Comparison of ENCODE assay signal across 21 cellular contexts in the genomic region with DNA sequence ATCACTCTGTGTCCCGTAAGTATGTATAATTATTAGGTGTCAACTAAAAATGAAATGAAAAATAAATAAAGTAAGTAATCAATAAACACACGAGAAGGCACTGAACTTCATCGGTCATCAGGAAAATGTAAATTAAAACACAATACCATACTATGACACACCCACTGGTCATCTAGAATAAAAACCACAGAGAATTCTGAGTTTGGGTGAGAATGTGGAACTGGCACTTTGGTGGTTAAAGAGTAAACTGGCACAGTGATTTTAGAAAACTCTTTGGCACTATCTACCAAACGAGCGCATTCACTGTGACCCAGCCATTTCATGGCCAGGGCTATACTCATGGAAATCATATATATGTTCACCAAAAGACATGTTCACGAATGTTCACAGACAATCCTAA.
DNase-seq lines count a peak whose midpoint lies in the region; ATAC-seq, FAIRE-seq and TF ChIP-seq lines count a peak whose summit lies in the region.
"Had no signal": no experiment of that assay in that cellular context is flagged by ENCODE, and none has a peak within 500 bp of the region (broad histone marks: within the 10 kb centered on the region; RNA-seq: fewer than 3 reads in every experiment).

No MANE protein-coding gene starts in this region.

- no peak for TF ChIP-seq CTCF in K562 (IDR thresholded peaks at IDR 0.05 in 2 of 3, conservative IDR thresholded peaks at IDR 0.05 in 1 of 3; ENCODE audit: insufficient read depth in 2 of 3, low read depth in 1 of 3, low read length in 3 of 3)

- H3K4me3 ChIP-seq in K562 = no peak overlapping the region
- H3K4me3 ChIP-seq: BLaER1 treated with 17β-estradiol and CSF1 and Interleukin-3, amounts not matched to agents 10 nM and 100 nM had no signal

- no peak overlapping the region for H3K9ac ChIP-seq in K562 (ENCODE audit: insufficient read depth in 1 of 2, low read depth in 2 of 2, low read length in 2 of 2)
- H3K9ac ChIP-seq: BLaER1 treated with 17β-estradiol and CSF1 and Interleukin-3, amounts not matched to agents 10 nM and 100 nM had no signal

- no peaks in the 10 kb centered on the region for H3K36me3 ChIP-seq in K562 (ENCODE audit: control insufficient read depth, insufficient read depth, low read length)
- H3K36me3 ChIP-seq: BLaER1 treated with 17β-estradiol and CSF1 and Interleukin-3, amounts not matched to agents 10 nM and 100 nM had no signal

- intact Hi-C loops in K562 (cut with micrococcal nuclease) = no loop called here

- H3K4me1 Mint-ChIP-seq in activated T-cell treated with anti-CD3 and anti-CD28 coated beads, Interleukin-2, amount 50 U/mL, for 72 hours (ENCODE audit: low read depth) = no peaks in the 10 kb centered on the region
- H3K4me1 Mint-ChIP-seq: H9 had no signal

- no peaks in the 10 kb centered on the region for H3K9me3 ChIP-seq in K562 (replicated peaks; ENCODE audit: control insufficient read depth, insufficient read depth, low read depth, low read length)
- H3K9me3 ChIP-seq: BLaER1 treated with 17β-estradiol and CSF1 and Interleukin-3, amounts not matched to agents 10 nM and 100 nM had no signal

- FAIRE-seq in RCC 7860 (lab: Jason Lieb, UNC) (peak; percentile 78), K562 (lab: Jason Lieb, UNC) (no peak)
- FAIRE-seq: GM12892, GM19239 had no signal

- CTCF ChIA-PET in K562 (lab: Yijun Ruan, JAX; ENCODE audit: low intra/inter-chr PET ratio) = no interaction called here

- H3K36me3 Mint-ChIP-seq in activated T-cell treated with anti-CD3 and anti-CD28 coated beads, Interleukin-2, amount 50 U/mL, for 72 hours (ENCODE audit: insufficient read depth in 2 of 2) = no peaks in the 10 kb centered on the region

- H3K79me2 ChIP-seq in K562 (ENCODE audit: control insufficient read depth, insufficient read depth, low read length) = peaks cover 27% of the 10 kb centered on the region

- no peak for ATAC-seq in K562
- ATAC-seq in GM21619 (IDR thresholded peaks at IDR 0.05; ENCODE audit: unreplicated experiment) = no peak
- no peak for ATAC-seq in activated T-cell treated with anti-CD3 and anti-CD28 coated beads, Interleukin-2, amount 50 U/mL, for 72 hours (replicated peaks in 1 of 2)

- H3K9me1 ChIP-seq in K562 (ENCODE audit: control insufficient read depth, insufficient read depth, low read length) = no peaks in the 10 kb centered on the region

- H3K27me3 Mint-ChIP-seq in activated T-cell treated with anti-CD3 and anti-CD28 coated beads, Interleukin-2, amount 50 U/mL, for 72 hours (ENCODE audit: low read depth) = no peaks in the 10 kb centered on the region
- H3K27me3 Mint-ChIP-seq: CD4-positive, alpha-beta T cell had no signal

- H3K27ac Mint-ChIP-seq in activated T-cell treated with anti-CD3 and anti-CD28 coated beads, Interleukin-2, amount 50 U/mL, for 72 hours = no peak overlapping the region
- H3K27ac Mint-ChIP-seq: CD4-positive, alpha-beta T cell; H9 had no signal

- WGBS in K562 (ENCODE audit: insufficient coverage, low coverage, missing lambda C conversion rate) = 94% methylated on average over 6 of the region's 6 CpGs

- in situ Hi-C loops in K562 (cut with MboI) = no loop called here

- H3K4me1 ChIP-seq in K562 (replicated peaks in 1 of 2; ENCODE audit: control insufficient read depth in 2 of 2, insufficient read depth in 2 of 2, low read length in 2 of 2) = peaks cover 10 to 24% of the 10 kb centered on the region in 2 experiments

- DNase-seq in ELR (ENCODE audit: low read depth) (peak; percentile 64), HS-5 (ENCODE audit: low read depth) (peak; percentile 29), RCC 7860 (ENCODE audit: low spot score) (peak; percentile 17), K562 (ENCODE audit: extremely low read depth in 1 of 4, low spot score in 3 of 4) (no peak), cerebellar nuclear complex (lab: John Stamatoyannopoulos, UW) (no peak)
- DNase-seq in central memory CD4-positive, alpha-beta T cell = no peak
- no peak for DNase-seq in activated T-cell treated with anti-CD3 and anti-CD28 coated beads, Interleukin-2, amount 50 U/mL, for 72 hours
- DNase-seq: 8988T; CD4-positive, alpha-beta T cell; DMS153; DMS79 treated with DMSO at 0.1 percent for 48 hours; EL; GDM1; H9; IMR-90; KG1 had no signal

- POLR2A ChIA-PET in K562 (lab: Yijun Ruan, JAX) = interaction anchor here (1.2 to 1.3 kb wide), 2 partner anchors 10 to 72 kb away, joined by 4 to 5 read pairs; no protein-coding TSS in a partner anchor

- TF ChIP-seq POLR2A in K562 (conservative IDR thresholded peaks at IDR 0.05) = no peak

- H2AFZ ChIP-seq in K562 (ENCODE audit: low read depth, low read length) = no peak overlapping the region

- BruUV-seq in K562 (replicated peaks; lab: Mats Ljungman, UMichigan) = no TSS peak

- no peaks in the 10 kb centered on the region for H4K20me1 ChIP-seq in K562 (replicated peaks; ENCODE audit: control insufficient read depth, insufficient read depth, low read length)

- H3K27ac ChIP-seq in K562 (ENCODE audit: extremely low read depth, low read depth, low read length) = no peak overlapping the region
- H3K27ac ChIP-seq: BLaER1 treated with 17β-estradiol and CSF1 and Interleukin-3, amounts not matched to agents 10 nM and 100 nM; HL-60 had no signal

- no peak for TF ChIP-seq EP300 in K562 (IDR thresholded peaks at IDR 0.05; ENCODE audit: low read length)

- no peaks in the 10 kb centered on the region for H3K9me3 Mint-ChIP-seq in activated T-cell treated with anti-CD3 and anti-CD28 coated beads, Interleukin-2, amount 50 U/mL, for 72 hours
- H3K9me3 Mint-ChIP-seq: CD4-positive, alpha-beta T cell; H9 had no signal

- H3K27me3 ChIP-seq in K562 (ENCODE audit: control insufficient read depth in 2 of 2, insufficient read depth in 2 of 2, low read length in 2 of 2) = no peaks in the 10 kb centered on the region
- H3K27me3 ChIP-seq: BLaER1 treated with 17β-estradiol and CSF1 and Interleukin-3, amounts not matched to agents 10 nM and 100 nM had no signal

- no peak overlapping the region for H3K4me3 Mint-ChIP-seq in activated T-cell treated with anti-CD3 and anti-CD28 coated beads, Interleukin-2, amount 50 U/mL, for 72 hours
- H3K4me3 Mint-ChIP-seq: CD4-positive, alpha-beta T cell; H9 had no signal

- no peak for TF ChIP-seq RAD21 in K562 (CRISPR knock-in tag; conservative IDR thresholded peaks at IDR 0.05 in 1 of 2, IDR thresholded peaks at IDR 0.05 in 1 of 2)

- no peak overlapping the region for H3K4me2 ChIP-seq in K562 (ENCODE audit: insufficient read depth, low read length)
- H3K4me2 ChIP-seq: BLaER1 treated with 17β-estradiol and CSF1 and Interleukin-3, amounts not matched to agents 10 nM and 100 nM had no signal

TF ChIP-seq in K562, 482 proteins besides CTCF, POLR2A, EP300 and RAD21:
- no peak for TF ChIP-seq PHF8 (IDR thresholded peaks at IDR 0.05; ENCODE audit: borderline replicate concordance, low read length)
- no peak for TF ChIP-seq PRMT5 (CRISPR knock-in tag; IDR thresholded peaks at IDR 0.05)
- TF ChIP-seq PHF21A (IDR thresholded peaks at IDR 0.05; ENCODE audit: borderline replicate concordance, low read depth) = no peak
- TF ChIP-seq, protein P1, sequence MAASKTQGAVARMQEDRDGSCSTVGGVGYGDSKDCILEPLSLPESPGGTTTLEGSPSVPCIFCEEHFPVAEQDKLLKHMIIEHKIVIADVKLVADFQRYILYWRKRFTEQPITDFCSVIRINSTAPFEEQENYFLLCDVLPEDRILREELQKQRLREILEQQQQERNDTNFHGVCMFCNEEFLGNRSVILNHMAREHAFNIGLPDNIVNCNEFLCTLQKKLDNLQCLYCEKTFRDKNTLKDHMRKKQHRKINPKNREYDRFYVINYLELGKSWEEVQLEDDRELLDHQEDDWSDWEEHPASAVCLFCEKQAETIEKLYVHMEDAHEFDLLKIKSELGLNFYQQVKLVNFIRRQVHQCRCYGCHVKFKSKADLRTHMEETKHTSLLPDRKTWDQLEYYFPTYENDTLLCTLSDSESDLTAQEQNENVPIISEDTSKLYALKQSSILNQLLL (CRISPR knock-in tag; IDR thresholded peaks at IDR 0.05; ENCODE audit: borderline replicate concordance) = peak; percentile 63; the same call in 1 of the 2 replicates

Comparison
In these comparisons a context has a peak if more than half of its experiments do, and no peak if none do; other contexts are left out.
1. DNase-seq: peak in ELR (single experiment), HS-5 (single experiment) and RCC 7860 (single experiment); none in K562 (0 of 4), cerebellar nuclear complex (0 of 2), central memory CD4-positive, alpha-beta T cell (single experiment) and activated T-cell treated with anti-CD3 and anti-CD28 coated beads, Interleukin-2, amount 50 U/mL, for 72 hours (0 of 2).